ENCODE assay signal across 17 cellular contexts in genomic region chr12:78060186-78060585, GRCh38.
DNase-seq lines count a peak whose midpoint lies in the region; ATAC-seq and TF ChIP-seq lines count a peak whose summit lies in the region.
"Had no signal": no experiment of that assay in that cellular context is flagged by ENCODE, and none has a peak within 500 bp of the region (broad histone marks: within the 10 kb centered on the region; RNA-seq: fewer than 3 reads in every experiment).

No MANE protein-coding gene starts in this region.

- DNase-seq in HT1080 (ENCODE audit: low read depth) (peak; percentile 73), astrocyte of the hippocampus (ENCODE audit: low read depth, low spot score) (peak; percentile 55), foreskin keratinocyte (peak; percentile 42 to 51), foreskin melanocyte (no peak), cortex of kidney (lab: John Stamatoyannopoulos, UW) (no peak)
- no peak for DNase-seq in activated CD4-positive, alpha-beta T cell treated with anti-CD3 and anti-CD28 coated beads for 48 hours
- DNase-seq: activated B cell treated with CpG ODN at 0.5 μM for 24 hours; activated gamma-delta T cell; body of pancreas; CD8-positive, alpha-beta T cell; NCI-H1930; NCI-H69; Peyer's patch; stimulated activated naive CD8-positive, alpha-beta T cell treated with anti-CD3 and anti-CD28 coated beads, Interleukin-15, amount 100 ng/mL, for 72 hours; T-helper 1 cell had no signal

- ATAC-seq in foreskin keratinocyte (peak; percentile 97), GM21367 (IDR thresholded peaks at IDR 0.05; ENCODE audit: unreplicated experiment) (no peak)
- ATAC-seq: body of pancreas; CD8-positive, alpha-beta T cell; stimulated activated naive CD8-positive, alpha-beta T cell treated with anti-CD3 and anti-CD28 coated beads, Interleukin-15, amount 100 ng/mL, for 72 hours had no signal

- peak overlapping the region; percentile 59 for H3K27ac ChIP-seq in foreskin keratinocyte
- H3K27ac ChIP-seq: body of pancreas, Peyer's patch, vagina had no signal

- TF ChIP-seq CTCF in foreskin keratinocyte (conservative IDR thresholded peaks at IDR 0.05): no peak

- peaks cover 4% of the 10 kb centered on the region for H3K4me1 ChIP-seq in foreskin keratinocyte
- H3K4me1 ChIP-seq: body of pancreas, Peyer's patch, vagina had no signal

- H3K27me3 ChIP-seq in foreskin keratinocyte: no peaks in the 10 kb centered on the region
- H3K27me3 ChIP-seq: body of pancreas, Peyer's patch, vagina had no signal

Comparison
In these comparisons a context has a peak if more than half of its experiments do, and no peak if none do; other contexts are left out.
1. DNase-seq: peak in HT1080 (single experiment), astrocyte of the hippocampus (single experiment) and foreskin keratinocyte (2 of 2); none in foreskin melanocyte (single experiment), activated CD4-positive, alpha-beta T cell treated with anti-CD3 and anti-CD28 coated beads for 48 hours (single experiment) and cortex of kidney (single experiment).